ENCODE assay signal across 8 cellular contexts in genomic region chr15:84600331-84600686, GRCh38. TPM values are rescaled to one million over a fixed set of nuclear protein-coding genes. Genes with fewer than 3 reads are reported as not detected.
DNase-seq lines count a peak whose midpoint lies in the region; ATAC-seq lines count a peak whose summit lies in the region.

No MANE protein-coding gene starts in this region.

- H3K27ac Mint-ChIP-seq in T-helper 17 cell = peak overlapping the region; percentile 65

- H3K27me3 Mint-ChIP-seq in T-helper 17 cell = no peaks in the 10 kb centered on the region

- peak overlapping the region; percentile 96 for H3K4me3 Mint-ChIP-seq in T-helper 17 cell

- H3K4me1 Mint-ChIP-seq in T-helper 17 cell = peaks cover 52% of the 10 kb centered on the region

- H3K4me3 ChIP-seq in skin epidermis = peak overlapping the region; percentile 65 to 98 (median 94)

- peak; percentile 85 for DNase-seq in EL
- DNase-seq in NCI-H1694 (lab: John Stamatoyannopoulos, UW) = peak; percentile 80
- DNase-seq in T-helper 17 cell = peak; percentile 19 to 54 (median 40)
- DNase-seq in brain pericyte (ENCODE audit: low read depth, low spot score) = peak; percentile 38
- DNase-seq in iPS-NIHi11 (ENCODE audit: low spot score) = peak; percentile 68

- H3K27ac ChIP-seq in skin epidermis = peak overlapping the region in 7 of 21 experiments; percentile 26 to 86 (median 78)

- H3K36me3 Mint-ChIP-seq in T-helper 17 cell (ENCODE audit: low read depth) = peaks cover 2% of the 10 kb centered on the region

- peak; percentile 4 for ATAC-seq in HG02642 (IDR thresholded peaks at IDR 0.05; ENCODE audit: poor library complexity, unreplicated experiment)
- peak; percentile 42 for ATAC-seq in T-helper 17 cell
- ATAC-seq in HG03108 (IDR thresholded peaks at IDR 0.05; ENCODE audit: unreplicated experiment) = no peak

- no peaks in the 10 kb centered on the region for H3K9me3 ChIP-seq in T-helper 17 cell (ENCODE audit: control insufficient read depth, low read length, poor library complexity, severe bottlenecking)

RNA-seq across cellular contexts. Expression of gene ZSCAN2, which starts 0.5 kb away (rescaled TPM):
- total RNA-seq in T-helper 17 cell = 1 to 10 TPM; 3.6 to 4.1 TPM

RNA-seq across cellular contexts. Expression of gene WDR73, which starts 53.8 kb away (rescaled TPM):
- 10 to 100 TPM; 26.0 to 29.8 TPM for total RNA-seq in T-helper 17 cell

RNA-seq across cellular contexts. Expression of gene NMB, which starts 57.7 kb away (rescaled TPM):
- total RNA-seq in T-helper 17 cell = 1 to 10 TPM; 2.0 to 3.3 TPM
